Comparison of ENCODE assay signal across 16 cellular contexts in the genomic region with DNA sequence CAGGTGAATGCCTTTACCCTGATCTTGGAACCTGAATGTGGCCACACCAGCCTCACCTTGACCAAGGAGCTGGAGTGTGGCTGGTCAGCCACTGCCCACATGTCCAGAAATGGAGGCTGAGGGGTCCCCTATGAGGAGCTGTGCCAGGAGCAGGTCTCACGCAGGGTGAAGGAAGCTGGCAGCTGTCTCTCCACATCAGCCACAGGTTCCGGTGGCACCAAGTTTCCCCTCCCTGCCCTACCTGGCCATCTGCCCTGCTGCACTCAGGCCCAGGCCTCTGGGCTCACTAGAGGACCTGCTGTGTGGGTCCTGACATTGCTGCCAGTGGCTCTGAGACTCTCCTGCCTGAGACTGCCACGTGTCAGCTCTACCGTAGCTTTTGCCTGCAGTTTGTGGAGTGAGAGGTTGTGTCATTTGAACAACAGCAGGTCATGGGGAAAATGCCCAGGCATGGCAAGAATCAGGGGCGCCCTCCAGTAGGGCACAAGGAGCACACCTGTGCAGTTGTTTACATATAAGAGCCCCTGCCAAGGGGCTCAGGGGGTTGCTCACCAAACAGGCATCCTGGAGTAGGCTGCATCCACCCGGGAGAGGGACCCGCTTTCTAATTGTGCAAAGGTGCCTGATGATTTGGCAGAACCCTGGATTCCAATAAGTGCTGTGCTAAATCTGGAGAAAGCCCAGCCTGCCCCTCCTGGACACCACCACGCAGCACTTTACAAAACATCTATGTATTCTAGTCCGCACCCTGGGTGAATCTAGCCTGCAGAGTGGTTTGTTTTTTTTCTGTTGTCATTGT.
"Had no signal": no experiment of that assay in that cellular context is flagged by ENCODE, and none has a peak within 500 bp of the region (broad histone marks: within the 10 kb centered on the region; RNA-seq: fewer than 3 reads in every experiment).

No MANE protein-coding gene starts in this region.

- H3K4me3 Mint-ChIP-seq: immature natural killer cell; naive thymus-derived CD8-positive, alpha-beta T cell; stimulated activated naive CD8-positive, alpha-beta T cell treated with anti-CD3 and anti-CD28 coated beads, Interleukin-15, Interleukin-2, amounts not matched to agents 100 ng/mL and 50 ng/mL, for 24 hours had no signal

- H3K4me1 ChIP-seq: adrenal gland, SJSA1, testis had no signal

- H3K27me3 ChIP-seq: adrenal gland, body of pancreas, testis had no signal

- H3K9me3 Mint-ChIP-seq: activated T-helper 2 cell treated with anti-CD3 and anti-CD28 coated beads, Interferon-gamma antibody, Interleukin-2, Interleukin-4, amounts not matched to agents 10 μg/mL and 5 μg/mL and 100 μg/mL, durations not matched to agents 14 hours and 24 hours and 36 hours; immature natural killer cell; naive thymus-derived CD8-positive, alpha-beta T cell; stimulated activated naive CD8-positive, alpha-beta T cell treated with anti-CD3 and anti-CD28 coated beads, Interleukin-15, Interleukin-2, amounts not matched to agents 100 ng/mL and 50 ng/mL, for 24 hours had no signal

- H3K36me3 Mint-ChIP-seq: immature natural killer cell; naive thymus-derived CD8-positive, alpha-beta T cell had no signal

- ATAC-seq: body of pancreas; naive thymus-derived CD8-positive, alpha-beta T cell had no signal

- H3K27ac ChIP-seq: adrenal gland, body of pancreas, SJSA1, testis had no signal

- DNase-seq: activated CD4-positive, alpha-beta T cell treated with anti-CD3 and anti-CD28 coated beads for 1 hour; activated CD4-positive, alpha-beta T cell treated with anti-CD3 and anti-CD28 coated beads, Interleukin-2, amount 50 U/mL, for 48 hours; activated naive CD4-positive, alpha-beta T cell treated with anti-CD3 and anti-CD28 coated beads, Interleukin-2, amount 50 U/mL, for 16 hours; adrenal gland; body of pancreas; dermis blood vessel endothelial cell; immature natural killer cell; left cardiac atrium; occipital lobe; stimulated activated CD4-positive, alpha-beta T cell treated with anti-CD3 and anti-CD28 coated beads, Interleukin-4, amount 100 ng/mL, for 1 hour; T1000; testis had no signal

- H3K27ac Mint-ChIP-seq: activated T-helper 2 cell treated with anti-CD3 and anti-CD28 coated beads, Interferon-gamma antibody, Interleukin-2, Interleukin-4, amounts not matched to agents 10 μg/mL and 5 μg/mL and 100 μg/mL, durations not matched to agents 14 hours and 24 hours and 36 hours; immature natural killer cell; naive thymus-derived CD8-positive, alpha-beta T cell; stimulated activated naive CD8-positive, alpha-beta T cell treated with anti-CD3 and anti-CD28 coated beads, Interleukin-15, Interleukin-2, amounts not matched to agents 100 ng/mL and 50 ng/mL, for 24 hours had no signal

- H3K4me1 Mint-ChIP-seq: immature natural killer cell had no signal

- H3K36me3 ChIP-seq: adrenal gland, SJSA1 had no signal

- H3K9me3 ChIP-seq: adrenal gland, body of pancreas, SJSA1, testis had no signal

- H3K4me3 ChIP-seq: adrenal gland, body of pancreas, SJSA1, testis had no signal
